ENCODE assay signal across 23 cellular contexts in the genomic region with DNA sequence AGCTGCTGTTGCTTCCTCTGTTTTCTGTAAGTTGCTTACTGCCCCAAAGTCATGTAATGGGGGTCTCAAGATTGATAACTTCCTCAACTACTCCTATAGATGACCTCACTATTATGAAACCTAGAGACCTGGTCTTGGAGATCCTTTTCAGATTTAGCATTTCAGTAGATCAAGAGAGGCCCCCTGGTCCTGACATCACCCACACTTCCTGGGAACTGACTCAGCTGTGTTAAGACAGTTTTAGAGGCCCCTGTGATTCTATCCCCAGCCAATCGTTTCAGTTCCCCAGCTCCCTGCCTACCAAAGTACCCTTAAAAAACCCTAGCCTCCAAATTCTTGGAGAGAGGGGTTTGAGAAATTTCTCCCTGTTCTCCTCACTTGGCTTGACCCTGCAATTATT.
"Had no signal": no experiment of that assay in that cellular context is flagged by ENCODE, and none has a peak within 500 bp of the region (broad histone marks: within the 10 kb centered on the region; RNA-seq: fewer than 3 reads in every experiment).

No MANE protein-coding gene starts in this region.

- H3K4me1 ChIP-seq: ascending aorta, colonic mucosa, left lung, lower lobe of right lung, parathyroid adenoma, psoas muscle, right atrium auricular region, suprapubic skin, tibial artery had no signal

- H3K4me3 ChIP-seq: ascending aorta, cardiac muscle cell, colonic mucosa, left lung, lower lobe of right lung, neural progenitor cell, psoas muscle, right atrium auricular region, suprapubic skin, tibial artery had no signal

- H3K27ac ChIP-seq: ascending aorta, cardiac muscle cell, colonic mucosa, left lung, lower lobe of right lung, neural progenitor cell, parathyroid adenoma, psoas muscle, right atrium auricular region, suprapubic skin, tibial artery, WERI-Rb-1 had no signal

- DNase-seq: activated CD8-positive, alpha-beta memory T cell treated with anti-CD3 and anti-CD28 coated beads, Interleukin-2, amount 50 U/mL, for 48 hours; activated effector memory CD4-positive, alpha-beta T cell treated with Interleukin-2 at 50 U/mL for 16 hours; activated naive CD4-positive, alpha-beta T cell treated with Interleukin-2 at 50 U/mL for 16 hours; cerebellar nuclear complex; colonic mucosa; effector CD8-positive, alpha-beta T cell; left lung; lower lobe of right lung; mesendoderm; natural killer cell; occipital lobe; psoas muscle; stimulated activated CD4-positive, alpha-beta T cell treated with anti-CD3 and anti-CD28 coated beads, Interleukin-15, amount 100 ng/mL, for 24 hours; tibial artery; WERI-Rb-1 had no signal

- H3K9ac ChIP-seq: neural progenitor cell, parathyroid adenoma had no signal

- H3K27me3 ChIP-seq: ascending aorta, colonic mucosa, left lung, right atrium auricular region, suprapubic skin had no signal

- H3K36me3 Mint-ChIP-seq: activated naive CD8-positive, alpha-beta T cell; brain; natural killer cell; neural progenitor cell had no signal

- H3K9me3 ChIP-seq: ascending aorta, colonic mucosa, left lung, lower lobe of right lung, psoas muscle, right atrium auricular region, suprapubic skin, tibial artery had no signal

- H2AFZ ChIP-seq: parathyroid adenoma had no signal

- H3K27ac Mint-ChIP-seq: activated naive CD8-positive, alpha-beta T cell; brain; natural killer cell; neural progenitor cell had no signal

- H3K4me1 Mint-ChIP-seq: brain, natural killer cell, neural progenitor cell had no signal

- H3K4me2 ChIP-seq: neural progenitor cell had no signal

- H3K9me3 Mint-ChIP-seq: brain, natural killer cell, neural progenitor cell had no signal

- H3K36me3 ChIP-seq: ascending aorta, cardiac muscle cell, colonic mucosa, left lung, lower lobe of right lung, neural progenitor cell, right atrium auricular region, suprapubic skin, tibial artery, WERI-Rb-1 had no signal

- H3K4me3 Mint-ChIP-seq: activated naive CD8-positive, alpha-beta T cell; brain; natural killer cell; neural progenitor cell had no signal
